1 cellular context compared by ENCODE assay signal in the genomic region with DNA sequence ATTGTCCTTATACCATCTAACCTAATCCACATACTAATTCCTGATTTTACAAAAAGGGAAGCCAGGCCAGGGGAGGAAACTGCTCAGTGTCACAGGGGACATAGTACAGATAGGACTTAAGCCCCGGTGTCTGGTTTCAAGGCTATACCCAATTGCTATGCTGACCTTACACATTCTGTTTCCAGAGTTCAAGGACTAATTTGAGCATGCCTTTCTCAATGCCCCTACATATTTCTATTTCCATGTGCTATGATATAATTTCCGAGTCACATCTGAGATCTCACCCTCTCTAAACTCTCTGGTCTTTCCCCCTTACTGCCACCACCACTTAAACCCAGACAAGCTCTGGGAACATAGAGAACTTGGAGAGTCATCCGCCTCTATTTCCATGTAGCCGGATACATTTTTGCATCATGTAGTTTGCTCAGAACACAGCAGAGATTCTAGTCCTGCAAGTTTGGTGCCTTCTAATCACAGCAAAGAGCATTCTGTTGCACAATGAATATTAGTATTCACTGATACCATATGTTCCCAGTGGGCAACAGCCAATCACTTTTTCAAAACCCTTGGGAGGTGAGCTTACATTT.
TF ChIP-seq lines count a peak whose summit lies in the region.

No MANE protein-coding gene starts in this region.

TF ChIP-seq in HepG2, 621 proteins besides CTCF, POLR2A, EP300 and RAD21 (continued from another document and continues in another):
- TF ChIP-seq HMGXB3 (CRISPR knock-in tag; IDR thresholded peaks at IDR 0.05; ENCODE audit: borderline replicate concordance) (no peak), RAD51 (IDR thresholded peaks at IDR 0.05; ENCODE audit: borderline replicate concordance) (no peak), SIX1 (CRISPR knock-in tag; IDR thresholded peaks at IDR 0.05; ENCODE audit: borderline replicate concordance) (peak; percentile 96), ZNF546 (CRISPR knock-in tag; conservative IDR thresholded peaks at IDR 0.05) (no peak), ELF1 (CRISPR knock-in tag; IDR thresholded peaks at IDR 0.05) (no peak), ZNF83 (CRISPR knock-in tag; IDR thresholded peaks at IDR 0.05; ENCODE audit: borderline replicate concordance) (no peak), ZMYM4 (CRISPR knock-in tag; IDR thresholded peaks at IDR 0.05) (peak; percentile 73), ZNF556 (CRISPR knock-in tag; IDR thresholded peaks at IDR 0.05; ENCODE audit: borderline replicate concordance) (0 out of 2 replicates have a peak, but pooled peaks have one; percentile 53), DZIP1 (CRISPR knock-in tag; IDR thresholded peaks at IDR 0.05) (no peak), HNF4A (CRISPR knock-in tag; IDR thresholded peaks at IDR 0.05) (peak; percentile 96), ZNF180 (CRISPR knock-in tag; IDR thresholded peaks at IDR 0.05; ENCODE audit: borderline replicate concordance, low read depth) (no peak), ZNF337 (CRISPR knock-in tag; IDR thresholded peaks at IDR 0.05; ENCODE audit: borderline replicate concordance, low read depth) (no peak), PLRG1 (conservative IDR thresholded peaks at IDR 0.05) (no peak), U2AF1 (optimal IDR thresholded peaks at IDR 0.05; ENCODE audit: low read depth, low read length) (no peak), TGIF2 (CRISPR knock-in tag; IDR thresholded peaks at IDR 0.05) (peak; percentile 27; the same call in 1 of the 2 replicates), ZNF891 (CRISPR knock-in tag; IDR thresholded peaks at IDR 0.05) (no peak), MBD4 (IDR thresholded peaks at IDR 0.05; ENCODE audit: borderline replicate concordance, low read length) (no peak), BRD4 (CRISPR knock-in tag; IDR thresholded peaks at IDR 0.05) (no peak), ATRX (CRISPR knock-in tag; IDR thresholded peaks at IDR 0.05; ENCODE audit: borderline replicate concordance) (no peak), PREB (CRISPR knock-in tag; IDR thresholded peaks at IDR 0.05) (no peak), KMT2A (CRISPR knock-in tag; IDR thresholded peaks at IDR 0.05) (no peak), GABPA (IDR thresholded peaks at IDR 0.05; ENCODE audit: low read depth, low read length) (no peak), GABPA (CRISPR knock-in tag; IDR thresholded peaks at IDR 0.05; ENCODE audit: low read depth) (peak; percentile 28; the same call in 1 of the 2 replicates), ZMAT3 (CRISPR knock-in tag; conservative IDR thresholded peaks at IDR 0.05) (0 out of 2 replicates have a peak, but pooled peaks have one; percentile 33), ZNF616 (CRISPR knock-in tag; IDR thresholded peaks at IDR 0.05; ENCODE audit: low read depth) (no peak), ZNF75D (CRISPR knock-in tag; IDR thresholded peaks at IDR 0.05; ENCODE audit: borderline replicate concordance) (no peak), ZNF674 (CRISPR knock-in tag; IDR thresholded peaks at IDR 0.05; ENCODE audit: low read depth) (no peak), ZNF343 (CRISPR knock-in tag; IDR thresholded peaks at IDR 0.05) (no peak), ZNF331 (CRISPR knock-in tag; IDR thresholded peaks at IDR 0.05) (peak; percentile 14; the same call in 1 of the 2 replicates), PRPF4 (IDR thresholded peaks at IDR 0.05; ENCODE audit: low read depth, low read length, poor library complexity, severe bottlenecking) (no peak), ZNF24 (IDR thresholded peaks at IDR 0.05) (no peak), HNF4G (IDR thresholded peaks at IDR 0.05; ENCODE audit: borderline replicate concordance, low read depth, low read length) (peak; percentile 93), HNF4G (CRISPR knock-in tag; IDR thresholded peaks at IDR 0.05; ENCODE audit: borderline replicate concordance, low read depth) (peak; percentile 82; the same call in 1 of the 2 replicates), PHB2 (IDR thresholded peaks at IDR 0.05; ENCODE audit: partially characterized antibody) (no peak), JDP2 (CRISPR knock-in tag; IDR thresholded peaks at IDR 0.05; ENCODE audit: borderline replicate concordance) (no peak), ZNF550 (CRISPR knock-in tag; IDR thresholded peaks at IDR 0.05; ENCODE audit: borderline replicate concordance) (no peak), ARID3A (IDR thresholded peaks at IDR 0.05; ENCODE audit: low read depth, low read length) (peak; percentile 83), PBX2 (CRISPR knock-in tag; IDR thresholded peaks at IDR 0.05) (no peak), CBX2 (IDR thresholded peaks at IDR 0.05; ENCODE audit: low read depth, low read length) (no peak), CBX2 (CRISPR knock-in tag; IDR thresholded peaks at IDR 0.05; ENCODE audit: low read depth) (no peak), NFIB (CRISPR knock-in tag; IDR thresholded peaks at IDR 0.05; ENCODE audit: borderline replicate concordance) (no peak), TMF1 (CRISPR knock-in tag; IDR thresholded peaks at IDR 0.05; ENCODE audit: low read depth) (no peak), ZNF251 (CRISPR knock-in tag; IDR thresholded peaks at IDR 0.05) (no peak), MEIS2 (CRISPR knock-in tag; IDR thresholded peaks at IDR 0.05) (no peak), CBX5 (CRISPR knock-in tag; IDR thresholded peaks at IDR 0.05; ENCODE audit: borderline replicate concordance) (no peak), ARHGAP35 (CRISPR knock-in tag; IDR thresholded peaks at IDR 0.05; ENCODE audit: borderline replicate concordance) (no peak), ZNF260 (CRISPR knock-in tag; IDR thresholded peaks at IDR 0.05; ENCODE audit: borderline replicate concordance, low read depth) (no peak), HMG20A (CRISPR knock-in tag; IDR thresholded peaks at IDR 0.05; ENCODE audit: borderline replicate concordance) (peak; percentile 73)
- TF ChIP-seq, protein P1, sequence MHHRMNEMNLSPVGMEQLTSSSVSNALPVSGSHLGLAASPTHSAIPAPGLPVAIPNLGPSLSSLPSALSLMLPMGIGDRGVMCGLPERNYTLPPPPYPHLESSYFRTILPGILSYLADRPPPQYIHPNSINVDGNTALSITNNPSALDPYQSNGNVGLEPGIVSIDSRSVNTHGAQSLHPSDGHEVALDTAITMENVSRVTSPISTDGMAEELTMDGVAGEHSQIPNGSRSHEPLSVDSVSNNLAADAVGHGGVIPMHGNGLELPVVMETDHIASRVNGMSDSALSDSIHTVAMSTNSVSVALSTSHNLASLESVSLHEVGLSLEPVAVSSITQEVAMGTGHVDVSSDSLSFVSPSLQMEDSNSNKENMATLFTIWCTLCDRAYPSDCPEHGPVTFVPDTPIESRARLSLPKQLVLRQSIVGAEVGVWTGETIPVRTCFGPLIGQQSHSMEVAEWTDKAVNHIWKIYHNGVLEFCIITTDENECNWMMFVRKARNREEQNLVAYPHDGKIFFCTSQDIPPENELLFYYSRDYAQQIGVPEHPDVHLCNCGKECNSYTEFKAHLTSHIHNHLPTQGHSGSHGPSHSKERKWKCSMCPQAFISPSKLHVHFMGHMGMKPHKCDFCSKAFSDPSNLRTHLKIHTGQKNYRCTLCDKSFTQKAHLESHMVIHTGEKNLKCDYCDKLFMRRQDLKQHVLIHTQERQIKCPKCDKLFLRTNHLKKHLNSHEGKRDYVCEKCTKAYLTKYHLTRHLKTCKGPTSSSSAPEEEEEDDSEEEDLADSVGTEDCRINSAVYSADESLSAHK (CRISPR knock-in tag; IDR thresholded peaks at IDR 0.05; ENCODE audit: borderline replicate concordance): no peak
- TF ChIP-seq, protein P2, sequence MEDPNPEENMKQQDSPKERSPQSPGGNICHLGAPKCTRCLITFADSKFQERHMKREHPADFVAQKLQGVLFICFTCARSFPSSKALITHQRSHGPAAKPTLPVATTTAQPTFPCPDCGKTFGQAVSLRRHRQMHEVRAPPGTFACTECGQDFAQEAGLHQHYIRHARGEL (CRISPR knock-in tag; IDR thresholded peaks at IDR 0.05): no peak
- TF ChIP-seq, protein P3, sequence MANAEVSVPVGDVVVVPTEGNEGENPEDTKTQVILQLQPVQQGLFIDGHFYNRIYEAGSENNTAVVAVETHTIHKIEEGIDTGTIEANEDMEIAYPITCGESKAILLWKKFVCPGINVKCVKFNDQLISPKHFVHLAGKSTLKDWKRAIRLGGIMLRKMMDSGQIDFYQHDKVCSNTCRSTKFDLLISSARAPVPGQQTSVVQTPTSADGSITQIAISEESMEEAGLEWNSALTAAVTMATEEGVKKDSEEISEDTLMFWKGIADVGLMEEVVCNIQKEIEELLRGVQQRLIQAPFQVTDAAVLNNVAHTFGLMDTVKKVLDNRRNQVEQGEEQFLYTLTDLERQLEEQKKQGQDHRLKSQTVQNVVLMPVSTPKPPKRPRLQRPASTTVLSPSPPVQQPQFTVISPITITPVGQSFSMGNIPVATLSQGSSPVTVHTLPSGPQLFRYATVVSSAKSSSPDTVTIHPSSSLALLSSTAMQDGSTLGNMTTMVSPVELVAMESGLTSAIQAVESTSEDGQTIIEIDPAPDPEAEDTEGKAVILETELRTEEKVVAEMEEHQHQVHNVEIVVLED (CRISPR knock-in tag; IDR thresholded peaks at IDR 0.05; ENCODE audit: borderline replicate concordance): no peak
- TF ChIP-seq, protein P4, sequence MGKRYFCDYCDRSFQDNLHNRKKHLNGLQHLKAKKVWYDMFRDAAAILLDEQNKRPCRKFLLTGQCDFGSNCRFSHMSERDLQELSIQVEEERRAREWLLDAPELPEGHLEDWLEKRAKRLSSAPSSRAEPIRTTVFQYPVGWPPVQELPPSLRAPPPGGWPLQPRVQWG (CRISPR knock-in tag; IDR thresholded peaks at IDR 0.05; ENCODE audit: borderline replicate concordance, low read depth): no peak
